ENCODE assay signal across 1 cellular context in the genomic region with DNA sequence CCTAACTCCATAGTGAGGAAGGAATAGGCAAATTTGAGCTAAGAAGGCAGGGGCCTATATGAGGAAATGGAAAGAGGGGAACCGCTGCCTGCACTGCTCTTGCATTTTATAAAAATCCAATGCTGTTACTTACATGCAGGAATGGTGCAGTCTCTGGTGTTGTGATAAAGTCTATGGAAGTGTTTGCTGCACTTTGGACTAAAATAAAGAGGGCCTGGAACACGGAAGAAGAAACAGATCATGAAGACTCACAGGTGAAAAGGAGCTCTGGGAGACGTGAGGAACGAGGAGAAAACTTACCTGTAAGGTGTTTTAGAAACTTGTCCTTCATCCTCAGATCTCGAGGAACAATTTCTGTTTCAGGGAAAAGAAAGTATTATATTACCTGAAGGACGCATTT.
TF ChIP-seq lines count a peak whose summit lies in the region.

No MANE protein-coding gene starts in this region.

TF ChIP-seq in GM23338, 12 proteins besides CTCF, POLR2A, EP300 and RAD21 (continued from another document):
- TF ChIP-seq, protein P1, sequence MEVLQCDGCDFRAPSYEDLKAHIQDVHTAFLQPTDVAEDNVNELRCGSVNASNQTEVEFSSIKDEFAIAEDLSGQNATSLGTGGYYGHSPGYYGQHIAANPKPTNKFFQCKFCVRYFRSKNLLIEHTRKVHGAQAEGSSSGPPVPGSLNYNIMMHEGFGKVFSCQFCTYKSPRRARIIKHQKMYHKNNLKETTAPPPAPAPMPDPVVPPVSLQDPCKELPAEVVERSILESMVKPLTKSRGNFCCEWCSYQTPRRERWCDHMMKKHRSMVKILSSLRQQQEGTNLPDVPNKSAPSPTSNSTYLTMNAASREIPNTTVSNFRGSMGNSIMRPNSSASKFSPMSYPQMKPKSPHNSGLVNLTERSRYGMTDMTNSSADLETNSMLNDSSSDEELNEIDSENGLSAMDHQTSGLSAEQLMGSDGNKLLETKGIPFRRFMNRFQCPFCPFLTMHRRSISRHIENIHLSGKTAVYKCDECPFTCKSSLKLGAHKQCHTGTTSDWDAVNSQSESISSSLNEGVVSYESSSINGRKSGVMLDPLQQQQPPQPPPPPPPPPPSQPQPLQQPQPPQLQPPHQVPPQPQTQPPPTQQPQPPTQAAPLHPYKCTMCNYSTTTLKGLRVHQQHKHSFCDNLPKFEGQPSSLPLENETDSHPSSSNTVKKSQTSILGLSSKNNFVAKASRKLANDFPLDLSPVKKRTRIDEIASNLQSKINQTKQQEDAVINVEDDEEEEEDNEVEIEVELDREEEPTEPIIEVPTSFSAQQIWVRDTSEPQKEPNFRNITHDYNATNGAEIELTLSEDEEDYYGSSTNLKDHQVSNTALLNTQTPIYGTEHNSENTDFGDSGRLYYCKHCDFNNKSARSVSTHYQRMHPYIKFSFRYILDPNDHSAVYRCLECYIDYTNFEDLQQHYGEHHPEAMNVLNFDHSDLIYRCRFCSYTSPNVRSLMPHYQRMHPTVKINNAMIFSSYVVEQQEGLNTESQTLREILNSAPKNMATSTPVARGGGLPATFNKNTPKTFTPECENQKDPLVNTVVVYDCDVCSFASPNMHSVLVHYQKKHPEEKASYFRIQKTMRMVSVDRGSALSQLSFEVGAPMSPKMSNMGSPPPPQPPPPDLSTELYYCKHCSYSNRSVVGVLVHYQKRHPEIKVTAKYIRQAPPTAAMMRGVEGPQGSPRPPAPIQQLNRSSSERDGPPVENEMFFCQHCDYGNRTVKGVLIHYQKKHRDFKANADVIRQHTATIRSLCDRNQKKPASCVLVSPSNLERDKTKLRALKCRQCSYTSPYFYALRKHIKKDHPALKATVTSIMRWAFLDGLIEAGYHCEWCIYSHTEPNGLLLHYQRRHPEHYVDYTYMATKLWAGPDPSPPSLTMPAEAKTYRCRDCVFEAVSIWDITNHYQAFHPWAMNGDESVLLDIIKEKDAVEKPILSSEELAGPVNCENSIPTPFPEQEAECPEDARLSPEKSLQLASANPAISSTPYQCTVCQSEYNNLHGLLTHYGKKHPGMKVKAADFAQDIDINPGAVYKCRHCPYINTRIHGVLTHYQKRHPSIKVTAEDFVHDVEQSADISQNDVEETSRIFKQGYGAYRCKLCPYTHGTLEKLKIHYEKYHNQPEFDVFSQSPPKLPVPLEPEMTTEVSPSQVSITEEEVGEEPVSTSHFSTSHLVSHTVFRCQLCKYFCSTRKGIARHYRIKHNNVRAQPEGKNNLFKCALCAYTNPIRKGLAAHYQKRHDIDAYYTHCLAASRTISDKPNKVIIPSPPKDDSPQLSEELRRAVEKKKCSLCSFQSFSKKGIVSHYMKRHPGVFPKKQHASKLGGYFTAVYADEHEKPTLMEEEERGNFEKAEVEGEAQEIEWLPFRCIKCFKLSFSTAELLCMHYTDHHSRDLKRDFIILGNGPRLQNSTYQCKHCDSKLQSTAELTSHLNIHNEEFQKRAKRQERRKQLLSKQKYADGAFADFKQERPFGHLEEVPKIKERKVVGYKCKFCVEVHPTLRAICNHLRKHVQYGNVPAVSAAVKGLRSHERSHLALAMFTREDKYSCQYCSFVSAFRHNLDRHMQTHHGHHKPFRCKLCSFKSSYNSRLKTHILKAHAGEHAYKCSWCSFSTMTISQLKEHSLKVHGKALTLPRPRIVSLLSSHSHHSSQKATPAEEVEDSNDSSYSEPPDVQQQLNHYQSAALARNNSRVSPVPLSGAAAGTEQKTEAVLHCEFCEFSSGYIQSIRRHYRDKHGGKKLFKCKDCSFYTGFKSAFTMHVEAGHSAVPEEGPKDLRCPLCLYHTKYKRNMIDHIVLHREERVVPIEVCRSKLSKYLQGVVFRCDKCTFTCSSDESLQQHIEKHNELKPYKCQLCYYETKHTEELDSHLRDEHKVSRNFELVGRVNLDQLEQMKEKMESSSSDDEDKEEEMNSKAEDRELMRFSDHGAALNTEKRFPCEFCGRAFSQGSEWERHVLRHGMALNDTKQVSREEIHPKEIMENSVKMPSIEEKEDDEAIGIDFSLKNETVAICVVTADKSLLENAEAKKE (CRISPR knock-in tag; IDR thresholded peaks at IDR 0.05): no peak
- TF ChIP-seq CREB1 (CRISPR knock-in tag; IDR thresholded peaks at IDR 0.05; ENCODE audit: low read depth) (no peak), STAT1 (IDR thresholded peaks at IDR 0.05; ENCODE audit: unreplicated experiment) (no peak)
